Comparison of ENCODE assay signal across 27 cellular contexts in genomic region chr1:202179828-202180750, GRCh38. TPM values are rescaled to one million over a fixed set of nuclear protein-coding genes. Genes with fewer than 3 reads are reported as not detected.
DNase-seq lines count a peak whose midpoint lies in the region; ATAC-seq, FAIRE-seq and TF ChIP-seq lines count a peak whose summit lies in the region.
"Had no signal": no experiment of that assay in that cellular context is flagged by ENCODE, and none has a peak within 500 bp of the region (broad histone marks: within the 10 kb centered on the region; RNA-seq: fewer than 3 reads in every experiment).

No MANE protein-coding gene starts in this region.

- H4K20me1 ChIP-seq in H1 (replicated peaks in 1 of 2; ENCODE audit: control insufficient read depth in 1 of 2, insufficient read depth in 2 of 2, low read length in 2 of 2), result peaks cover 0 to 2% of the 10 kb centered on the region in 2 experiments
- H4K20me1 ChIP-seq: BLaER1 treated with 17β-estradiol and CSF1 and Interleukin-3, amounts not matched to agents 10 nM and 100 nM had no signal

- no peak overlapping the region for H3K23ac ChIP-seq in H1 (ENCODE audit: insufficient read length)

- TF ChIP-seq EP300 in H1 (IDR thresholded peaks at IDR 0.05; ENCODE audit: borderline replicate concordance in 1 of 2, low read depth in 2 of 2, low read length in 2 of 2), result no peak

- FAIRE-seq in H1 (lab: Jason Lieb, UNC), result no peak
- FAIRE-seq: A204.1, D721Med had no signal

- H3K27ac Mint-ChIP-seq in stimulated activated memory B cell treated with anti-CD40 and anti-IgM and Interleukin-4, amounts not matched to agents 10 μg/mL and 1 μg/mL and 100 μg/mL, for 72 hours, result peak overlapping the region; percentile 66
- H3K27ac Mint-ChIP-seq: CD4-positive, alpha-beta T cell had no signal

- CTCF ChIA-PET in H1 (lab: Charles Lee; ENCODE audit: partially characterized antibody), result interaction anchor here (0.7 to 4.8 kb wide), 18 partner anchors 9 to 174 kb away, joined by 3 to 25 read pairs (median 4); partner anchors contain the start of gene LGR6

- H3K14ac ChIP-seq in H1 (ENCODE audit: insufficient read length), result no peak overlapping the region

- H3K27me3 Mint-ChIP-seq in stimulated activated memory B cell treated with anti-CD40 and anti-IgM and Interleukin-4, amounts not matched to agents 10 μg/mL and 1 μg/mL and 100 μg/mL, for 72 hours, result peaks cover 32% of the 10 kb centered on the region
- H3K27me3 Mint-ChIP-seq: CD4-positive, alpha-beta T cell had no signal

- no peaks in the 10 kb centered on the region for H3K36me3 ChIP-seq in H1 (ENCODE audit: control insufficient read depth in 2 of 4, insufficient read depth in 4 of 4, low read length in 3 of 4)
- H3K36me3 ChIP-seq in prostate gland, result no peaks in the 10 kb centered on the region
- H3K36me3 ChIP-seq: BLaER1 treated with 17β-estradiol and CSF1 and Interleukin-3, amounts not matched to agents 10 nM and 100 nM; Peyer's patch had no signal

- no peaks in the 10 kb centered on the region for H3K79me1 ChIP-seq in H1 (ENCODE audit: low read depth, low read length)

- H2AK5ac ChIP-seq in H1 (ENCODE audit: low read depth, low read length), result no peak overlapping the region

- H3K56ac ChIP-seq in H1 (replicated peaks; ENCODE audit: insufficient read length, low read depth, low read length), result no peak overlapping the region

- no peak overlapping the region for H3K18ac ChIP-seq in H1 (ENCODE audit: extremely low read depth, low read length)

- POLR2A ChIA-PET in H1 (lab: Charles Lee; ENCODE audit: partially characterized antibody), result interaction anchor here (1.0 to 1.2 kb wide), 2 partner anchors 16 to 25 kb away, joined by 3 read pairs; no protein-coding TSS in a partner anchor

- 0 out of 2 replicates have a peak overlapping the region, but pooled peaks have one; percentile 32 for H2BK5ac ChIP-seq in H1 (ENCODE audit: low read depth, low read length)

- no peak overlapping the region for H4K8ac ChIP-seq in H1 (ENCODE audit: extremely low read depth, insufficient read depth, low read length)

- no peak overlapping the region for H4K91ac ChIP-seq in H1 (replicated peaks; ENCODE audit: insufficient read length, low read length)

- DNase-seq in GM13977 (ENCODE audit: low spot score) (peak; percentile 60), H1 (ENCODE audit: low read depth in 1 of 2, low spot score in 2 of 2) (no peak), prostate gland (ENCODE audit: low spot score) (no peak), ureter (ENCODE audit: low spot score) (no peak)
- DNase-seq: CD4-positive, alpha-beta T cell; Kasumi-1; NCI-H1092 treated with DMSO at 0.1 percent for 48 hours; NCI-H1436; NCI-H187 treated with DMSO at 0.1 percent for 48 hours; NCI-H2107; NCI-H524; NCI-H82; OCI-M1; Peyer's patch; SIG-M5 had no signal

- no peak for TF ChIP-seq RAD21 in H1 (IDR thresholded peaks at IDR 0.05 in 1 of 2, conservative IDR thresholded peaks at IDR 0.05 in 1 of 2; ENCODE audit: low read depth in 2 of 2, low read length in 2 of 2)

- H3K4ac ChIP-seq in H1 (replicated peaks; ENCODE audit: insufficient read length, low read depth, low read length), result no peak overlapping the region

- peak overlapping the region; percentile 67 for H3K4me3 Mint-ChIP-seq in stimulated activated memory B cell treated with anti-CD40 and anti-IgM and Interleukin-4, amounts not matched to agents 10 μg/mL and 1 μg/mL and 100 μg/mL, for 72 hours
- H3K4me3 Mint-ChIP-seq: CD4-positive, alpha-beta T cell had no signal

- H2BK12ac ChIP-seq in H1 (ENCODE audit: low read depth, low read length), result no peak overlapping the region

- no peak overlapping the region for H3K9ac ChIP-seq in H1 (replicated peaks in 1 of 4; ENCODE audit: extremely low read depth in 1 of 4, low read depth in 3 of 4, low read length in 3 of 4)
- H3K9ac ChIP-seq: BLaER1 treated with 17β-estradiol and CSF1 and Interleukin-3, amounts not matched to agents 10 nM and 100 nM had no signal

- no peaks in the 10 kb centered on the region for H3K9me3 Mint-ChIP-seq in stimulated activated memory B cell treated with anti-CD40 and anti-IgM and Interleukin-4, amounts not matched to agents 10 μg/mL and 1 μg/mL and 100 μg/mL, for 72 hours
- H3K9me3 Mint-ChIP-seq: CD4-positive, alpha-beta T cell had no signal

- peaks cover 0 to 2% (median 2%) of the 10 kb centered on the region in 4 experiments; a peak in 5 of 7 replicates for H3K4me1 ChIP-seq in H1 (replicated peaks in 1 of 4; ENCODE audit: control insufficient read depth in 3 of 4, insufficient read depth in 4 of 4, low read length in 3 of 4)
- no peaks in the 10 kb centered on the region for H3K4me1 ChIP-seq in prostate gland (replicated peaks)
- H3K4me1 ChIP-seq: Peyer's patch had no signal

- H3K9me3 ChIP-seq in H1 (ENCODE audit: insufficient read depth in 2 of 2, low read depth in 1 of 2, low read length in 1 of 2), result no peaks in the 10 kb centered on the region
- no peaks in the 10 kb centered on the region for H3K9me3 ChIP-seq in prostate gland
- H3K9me3 ChIP-seq: BLaER1 treated with 17β-estradiol and CSF1 and Interleukin-3, amounts not matched to agents 10 nM and 100 nM; Peyer's patch had no signal

- H2BK15ac ChIP-seq in H1 (ENCODE audit: low read length), result no peak overlapping the region

- peaks cover 24% of the 10 kb centered on the region for H3K4me1 Mint-ChIP-seq in stimulated activated memory B cell treated with anti-CD40 and anti-IgM and Interleukin-4, amounts not matched to agents 10 μg/mL and 1 μg/mL and 100 μg/mL, for 72 hours

- no peaks in the 10 kb centered on the region; a peak in 3 of 7 replicates for H3K27me3 ChIP-seq in H1 (replicated peaks in 1 of 4; ENCODE audit: control insufficient read depth in 3 of 4, extremely low read depth in 1 of 4, insufficient read depth in 3 of 4, low read length in 3 of 4)
- peaks cover 5% of the 10 kb centered on the region for H3K27me3 ChIP-seq in prostate gland (replicated peaks; ENCODE audit: insufficient read depth)
- H3K27me3 ChIP-seq: BLaER1 treated with 17β-estradiol and CSF1 and Interleukin-3, amounts not matched to agents 10 nM and 100 nM; Peyer's patch had no signal

- 90% methylated on average over 19 of the region's 19 CpGs; no CpG with 5 or more reads in 1 of the 2 experiments for WGBS in H1 (ENCODE audit: extremely low coverage in 1 of 2, insufficient coverage in 1 of 2, insufficient read length in 1 of 2, insufficient replicate concordance in 2 of 2, low coverage in 1 of 2, low lambda C conversion rate in 2 of 2, missing lambda C conversion rate in 1 of 2), 2 experiments
- 75% methylated on average over 19 of the region's 19 CpGs for WGBS in prostate gland

- TF ChIP-seq POLR2A in H1 (IDR thresholded peaks at IDR 0.05; ENCODE audit: control extremely low read depth in 1 of 2, low read depth in 2 of 2, low read length in 2 of 2) (no peak), prostate gland (IDR thresholded peaks at IDR 0.05) (no peak)

- H3K79me2 ChIP-seq in H1 (ENCODE audit: control insufficient read depth in 1 of 2, insufficient read depth in 2 of 2, low read length in 2 of 2), result no peaks in the 10 kb centered on the region

- no peaks in the 10 kb centered on the region for H3K36me3 Mint-ChIP-seq in stimulated activated memory B cell treated with anti-CD40 and anti-IgM and Interleukin-4, amounts not matched to agents 10 μg/mL and 1 μg/mL and 100 μg/mL, for 72 hours

- no peaks in the 10 kb centered on the region; the same call in 1 of the 2 replicates for H3K23me2 ChIP-seq in H1 (ENCODE audit: low read depth, low read length)

- H3K27ac ChIP-seq in H1 (ENCODE audit: low read depth, low read length) (no peak overlapping the region), prostate gland (no peak overlapping the region)
- H3K27ac ChIP-seq: BLaER1 treated with 17β-estradiol and CSF1 and Interleukin-3, amounts not matched to agents 10 nM and 100 nM; Peyer's patch; SK-N-MC had no signal

- in situ Hi-C loops in GM13977 (cut with MboI; ENCODE audit: low pct_unique_long_range_greater_than_20kb, low sequenced_read_pairs, unreplicated experiment), result loop anchor here (25.0 kb wide), 1 partner anchor 532 kb away; the partner anchor contains the start of gene SYT2

- ATAC-seq in HG03280 (IDR thresholded peaks at IDR 0.05; ENCODE audit: unreplicated experiment) (peak; percentile 41), HG03520 (IDR thresholded peaks at IDR 0.05; ENCODE audit: unreplicated experiment) (no peak)
- peak; percentile 69 for ATAC-seq in stimulated activated memory B cell treated with anti-CD40 and anti-IgM and Interleukin-4, amounts not matched to agents 10 μg/mL and 1 μg/mL and 100 μg/mL, for 72 hours

- no peak overlapping the region for H2AFZ ChIP-seq in H1 (ENCODE audit: low read length)

- no peak overlapping the region for H4K5ac ChIP-seq in H1 (ENCODE audit: insufficient read length, low read depth, low read length)

- no peak overlapping the region for H3K4me3 ChIP-seq in H1 (ENCODE audit: extremely low read depth in 1 of 4, insufficient read depth in 2 of 4, low read depth in 3 of 4, low read length in 4 of 4)
- H3K4me3 ChIP-seq in prostate gland, result no peak overlapping the region
- H3K4me3 ChIP-seq: BLaER1 treated with 17β-estradiol and CSF1 and Interleukin-3, amounts not matched to agents 10 nM and 100 nM; Peyer's patch; SK-N-MC had no signal

- no peak overlapping the region for H2BK20ac ChIP-seq in H1 (ENCODE audit: low read length)

- TF ChIP-seq CTCF in GM13977 (IDR thresholded peaks at IDR 0.05; ENCODE audit: extremely low read depth, insufficient read depth, missing control alignments) (no peak), H1 (IDR thresholded peaks at IDR 0.05; ENCODE audit: control extremely low read depth in 1 of 3, insufficient read depth in 1 of 3, low read depth in 1 of 3, low read length in 3 of 3) (no peak), prostate gland (IDR thresholded peaks at IDR 0.05) (no peak)

- H3K4me2 ChIP-seq in H1 (ENCODE audit: insufficient read depth in 1 of 2, low read depth in 2 of 2, low read length in 2 of 2), result no peak overlapping the region
- H3K4me2 ChIP-seq: BLaER1 treated with 17β-estradiol and CSF1 and Interleukin-3, amounts not matched to agents 10 nM and 100 nM had no signal

- no peak overlapping the region for H2BK120ac ChIP-seq in H1 (replicated peaks; ENCODE audit: low read depth, low read length)

- intact Hi-C loops in prostate gland (cut with DNase I), result no loop called here

RNA-seq across cellular contexts. Expression of gene LGR6, which starts 13.5 kb away (rescaled TPM):
- 0.50 and 1.1 TPM in 2 replicates for total RNA-seq in H1 (2021; fragmentation: NEBNext Ultra II Directional; extraction: Animal tissue kit (Norgen Biotek cat#: 25700))
- 1.0 and 1.3 TPM in 2 replicates for polyA plus RNA-seq in H1 (2011; rRNA removed)
- polyA plus RNA-seq in H1 (2011; cell fraction: cytosol; rRNA removed), result 0.56 TPM
- 1.6 TPM for polyA plus RNA-seq in H1 (2011; cell fraction: nucleus; rRNA removed)
- polyA plus RNA-seq in H1 (2012, experiment 1 of 2), result 0.36 to 1.2 TPM (median 0.82 TPM) in 4 replicates
- 0.59 TPM for polyA plus RNA-seq in H1 (2012, experiment 2 of 2)
- polyA plus RNA-seq in H1 (2013, experiment 1 of 2), result 1.0 TPM
- polyA plus RNA-seq in H1 (2013, experiment 2 of 2), result 1.0 TPM
- polyA minus RNA-seq in H1 (2011; rRNA and poly(A)+ RNA removed), result 0.66 and 0.91 TPM in 2 replicates
- 2.3 TPM for polyA minus RNA-seq in H1 (2011; cell fraction: cytosol; rRNA and poly(A)+ RNA removed)
- 1.7 TPM for polyA minus RNA-seq in H1 (2011; cell fraction: nucleus; rRNA and poly(A)+ RNA removed)
- 10 to 100 TPM in 1 of 2 donors, 1 to 10 TPM in 1; 8.0 to 25.6 TPM for total RNA-seq in prostate gland
- 9.2 TPM for total RNA-seq in ureter
- total RNA-seq: G401; H4; M059J; T-helper 1 cell treated with Interleukin-12 subunit alpha and Interleukin-12 subunit beta and Interleukin-4 antibody, amounts not matched to agents 30 ng/mL and 1 ng/mL, for 36 hours had no signal
- polyA plus RNA-seq: AG04450 had no signal

RNA-seq across cellular contexts. Expression of gene PTPN7, which starts 19.7 kb away (rescaled TPM):
- total RNA-seq in H1 (2021; fragmentation: NEBNext Ultra II Directional; extraction: Animal tissue kit (Norgen Biotek cat#: 25700)), result not detected in 2 replicates
- 0.20 TPM in 2 replicates for polyA plus RNA-seq in H1 (2011; rRNA removed)
- polyA plus RNA-seq in H1 (2011; cell fraction: cytosol; rRNA removed), result 0.31 TPM
- 0.46 TPM for polyA plus RNA-seq in H1 (2011; cell fraction: nucleus; rRNA removed)
- 0.11 to 0.37 TPM (median 0.14 TPM) in 3 of 4 replicates, not detected in the other for polyA plus RNA-seq in H1 (2012, experiment 1 of 2)
- 0.13 TPM for polyA plus RNA-seq in H1 (2012, experiment 2 of 2)
- 0.12 TPM for polyA plus RNA-seq in H1 (2013, experiment 1 of 2)
- polyA plus RNA-seq in H1 (2013, experiment 2 of 2), result 0.11 TPM
- polyA minus RNA-seq in H1 (2011; rRNA and poly(A)+ RNA removed), result 0.10 TPM in 1 of 2 replicates, not detected in the other
- polyA minus RNA-seq in H1 (2011; cell fraction: cytosol; rRNA and poly(A)+ RNA removed), result not detected
- not detected for polyA minus RNA-seq in H1 (2011; cell fraction: nucleus; rRNA and poly(A)+ RNA removed)
- total RNA-seq in prostate gland, result 10 to 100 TPM in 1 of 2 donors, under 1 TPM in 1; 0.73 to 61.8 TPM
- total RNA-seq in ureter, result 4.2 TPM
- total RNA-seq: G401, M059J had no signal
- polyA plus RNA-seq: AG04450 had no signal

RNA-seq across cellular contexts. Expression of gene ARL8A, which starts 35.6 kb away (rescaled TPM):
- 58.7 and 59.0 TPM in 2 replicates for total RNA-seq in H1 (2021; fragmentation: NEBNext Ultra II Directional; extraction: Animal tissue kit (Norgen Biotek cat#: 25700))
- 40.3 and 41.7 TPM in 2 replicates for polyA plus RNA-seq in H1 (2011; rRNA removed)
- polyA plus RNA-seq in H1 (2011; cell fraction: cytosol; rRNA removed), result 39.3 TPM
- polyA plus RNA-seq in H1 (2011; cell fraction: nucleus; rRNA removed), result 35.6 TPM
- polyA plus RNA-seq in H1 (2012, experiment 1 of 2), result 35.1 to 57.5 TPM (median 42.3 TPM) in 4 replicates
- 35.7 TPM for polyA plus RNA-seq in H1 (2012, experiment 2 of 2)
- polyA plus RNA-seq in H1 (2013, experiment 1 of 2), result 26.4 TPM
- 26.9 TPM for polyA plus RNA-seq in H1 (2013, experiment 2 of 2)
- polyA minus RNA-seq in H1 (2011; rRNA and poly(A)+ RNA removed), result 20.7 and 22.3 TPM in 2 replicates
- polyA minus RNA-seq in H1 (2011; cell fraction: cytosol; rRNA and poly(A)+ RNA removed), result 23.3 TPM
- polyA minus RNA-seq in H1 (2011; cell fraction: nucleus; rRNA and poly(A)+ RNA removed), result 16.2 TPM
- total RNA-seq in prostate gland, result 100 to 1,000 TPM in 1 of 2 donors, 10 to 100 TPM in 1; 39.9 to 102 TPM
- total RNA-seq in ureter, result 79.5 TPM

RNA-seq across cellular contexts. Expression of gene GPR37L1, which starts 57.4 kb away (rescaled TPM):
- 0.08 and 0.13 TPM in 2 replicates for total RNA-seq in H1 (2021; fragmentation: NEBNext Ultra II Directional; extraction: Animal tissue kit (Norgen Biotek cat#: 25700))
- 0.23 and 0.25 TPM in 2 replicates for polyA plus RNA-seq in H1 (2011; rRNA removed)
- 0.16 TPM for polyA plus RNA-seq in H1 (2011; cell fraction: cytosol; rRNA removed)
- 0.17 TPM for polyA plus RNA-seq in H1 (2011; cell fraction: nucleus; rRNA removed)
- 0.18 to 0.20 TPM (median 0.20 TPM) in 4 replicates for polyA plus RNA-seq in H1 (2012, experiment 1 of 2)
- 0.09 TPM for polyA plus RNA-seq in H1 (2012, experiment 2 of 2)
- 0.10 TPM for polyA plus RNA-seq in H1 (2013, experiment 1 of 2)
- 0.15 TPM for polyA plus RNA-seq in H1 (2013, experiment 2 of 2)
- 0.13 and 0.22 TPM in 2 replicates for polyA minus RNA-seq in H1 (2011; rRNA and poly(A)+ RNA removed)
- polyA minus RNA-seq in H1 (2011; cell fraction: cytosol; rRNA and poly(A)+ RNA removed), result not detected
- 0.50 TPM for polyA minus RNA-seq in H1 (2011; cell fraction: nucleus; rRNA and poly(A)+ RNA removed)
- under 1 TPM; 0.09 to 0.28 TPM for total RNA-seq in prostate gland
- 0.10 TPM for total RNA-seq in ureter
- total RNA-seq: CD4-positive, alpha-beta T cell; G401; M059J; T-helper 1 cell treated with Interleukin-12 subunit alpha and Interleukin-12 subunit beta and Interleukin-4 antibody, amounts not matched to agents 30 ng/mL and 1 ng/mL, for 36 hours had no signal
- polyA plus RNA-seq: AG04450 had no signal
